Comparison of ENCODE assay signal across 8 cellular contexts in genomic region chr1:25796807-25797458, GRCh38. TPM values are rescaled to one million over a fixed set of nuclear protein-coding genes. Genes with fewer than 3 reads are reported as not detected.
A peak's percentile ranks its signal among the peaks of the same experiment; 100 is the strongest.
DNase-seq lines count a peak whose midpoint lies in the region; ATAC-seq and TF ChIP-seq lines count a peak whose summit lies in the region.

No MANE protein-coding gene starts in this region.

- H3K36me3 Mint-ChIP-seq in activated CD4-positive, alpha-beta T cell treated with anti-CD3 and anti-CD28 coated beads, Interleukin-2, amount 10 ng/mL, durations not matched to agents 7 days and 5 days (ENCODE audit: low read depth) = no peaks in the 10 kb centered on the region

- WGBS in lower leg skin, 2 donors = 1 to 7% methylated on average over 18 to 19 of the region's 19 CpGs

- peaks cover 62% of the 10 kb centered on the region for H3K4me1 Mint-ChIP-seq in activated CD4-positive, alpha-beta T cell treated with anti-CD3 and anti-CD28 coated beads, Interleukin-2, amount 10 ng/mL, durations not matched to agents 7 days and 5 days

- peak; percentile 73 for TF ChIP-seq CTCF in coronary artery (IDR thresholded peaks at IDR 0.05)
- peak in 1 of 3 donors; percentile 65 for TF ChIP-seq CTCF in lower leg skin (IDR thresholded peaks at IDR 0.05)

- H3K27me3 Mint-ChIP-seq in activated CD4-positive, alpha-beta T cell treated with anti-CD3 and anti-CD28 coated beads, Interleukin-2, amount 10 ng/mL, durations not matched to agents 7 days and 5 days = peaks cover 9% of the 10 kb centered on the region

- H3K4me3 ChIP-seq in coronary artery = no peak overlapping the region
- H3K4me3 ChIP-seq in lower leg skin (ENCODE audit: low read depth, poor library complexity, severe bottlenecking) = no peak overlapping the region

- no peak for ATAC-seq in GM21825 (IDR thresholded peaks at IDR 0.05; ENCODE audit: unreplicated experiment)

- intact Hi-C loops in lower leg skin (cut with DNase I; ENCODE audit: low total_unique reads) = loop anchor here (5.0 to 10.0 kb wide), 2 partner anchors 52 to 180 kb away; partner anchors contain the start of gene MAN1C1

- no peak for TF ChIP-seq POLR2A in lower leg skin (IDR thresholded peaks at IDR 0.05)

- H3K9me3 Mint-ChIP-seq in activated CD4-positive, alpha-beta T cell treated with anti-CD3 and anti-CD28 coated beads, Interleukin-2, amount 10 ng/mL, durations not matched to agents 7 days and 5 days = no peaks in the 10 kb centered on the region

- H3K27ac Mint-ChIP-seq in activated CD4-positive, alpha-beta T cell treated with anti-CD3 and anti-CD28 coated beads, Interleukin-2, amount 10 ng/mL, durations not matched to agents 7 days and 5 days = peak overlapping the region; percentile 83

- POLR2A ChIA-PET in HEK293T (lab: Yijun Ruan, JAX) = interaction anchor here (1.3 kb wide), 1 partner anchor 15 kb away, joined by 3 read pairs; no protein-coding TSS in a partner anchor
- POLR2A ChIA-PET in activated CD4-positive, alpha-beta T cell treated with anti-CD3 and anti-CD28 coated beads, Interleukin-2, amount 10 ng/mL, durations not matched to agents 7 days and 5 days (lab: Charles Lee) = no interaction called here

- DNase-seq in AG08396 (ENCODE audit: low spot score) = peak; percentile 81
- peak; percentile 76 for DNase-seq in HEK293T (ENCODE audit: extremely low spot score)
- DNase-seq in NCI-H526 (lab: John Stamatoyannopoulos, UW) = peak; percentile 60 to 87
- peak; percentile 86 for DNase-seq in activated CD4-positive, alpha-beta T cell treated with anti-CD3 and anti-CD28 coated beads, Interleukin-2, amount 10 ng/mL, durations not matched to agents 7 days and 5 days
- DNase-seq in coronary artery (ENCODE audit: low spot score) = no peak
- DNase-seq in lower leg skin (ENCODE audit: low spot score in 2 of 2) = peak; percentile 77 to 97
- peak; percentile 71 to 83 (median 77) for DNase-seq in stimulated activated CD4-positive, alpha-beta T cell treated with anti-CD3 and anti-CD28 coated beads, TNF-alpha, amount 100 ng/mL, for 48 hours (ENCODE audit: low read depth in 3 of 3)

- CTCF ChIA-PET in HEK293T (lab: Yijun Ruan, JAX) = interaction anchor here (1.3 to 1.9 kb wide), 6 partner anchors 25 to 224 kb away, joined by 3 to 13 read pairs (median 4); no protein-coding TSS in a partner anchor
- CTCF ChIA-PET in activated CD4-positive, alpha-beta T cell treated with anti-CD3 and anti-CD28 coated beads, Interleukin-2, amount 10 ng/mL, durations not matched to agents 7 days and 5 days (lab: Charles Lee) = no interaction called here

- no peak overlapping the region for H3K27ac ChIP-seq in coronary artery

- H3K4me3 Mint-ChIP-seq in activated CD4-positive, alpha-beta T cell treated with anti-CD3 and anti-CD28 coated beads, Interleukin-2, amount 10 ng/mL, durations not matched to agents 7 days and 5 days = peak overlapping the region; percentile 37

TF ChIP-seq in HEK293T, 16 proteins besides CTCF, POLR2A, EP300 and RAD21:
- no peak for TF ChIP-seq SP1 (IDR thresholded peaks at IDR 0.05)
- TF ChIP-seq FOXK2 (IDR thresholded peaks at IDR 0.05) = no peak
- peak; percentile 16; the same call in 1 of the 2 replicates for TF ChIP-seq CTBP1 (IDR thresholded peaks at IDR 0.05; ENCODE audit: borderline replicate concordance)

RNA-seq across cellular contexts. Expression of gene SELENON, which starts 3.1 kb away (rescaled TPM):
- total RNA-seq in activated CD4-positive, alpha-beta T cell treated with anti-CD3 and anti-CD28 coated beads, Interleukin-2, amount 10 ng/mL, durations not matched to agents 7 days and 5 days = 10 to 100 TPM; 13.7 to 14.4 TPM
- total RNA-seq in lower leg skin = 10 to 100 TPM; 14.9 to 24.5 (median 17.6) TPM

RNA-seq across cellular contexts. Expression of gene MTFR1L, which starts 22.8 kb away (rescaled TPM):
- 10 to 100 TPM; 38.9 to 42.1 TPM for total RNA-seq in activated CD4-positive, alpha-beta T cell treated with anti-CD3 and anti-CD28 coated beads, Interleukin-2, amount 10 ng/mL, durations not matched to agents 7 days and 5 days
- total RNA-seq in lower leg skin = 10 to 100 TPM; 34.9 to 46.1 (median 39.7) TPM
